In genomic region chr7:121137580-121137979, GRCh38 we compare ENCODE assay signal across 14 cellular contexts.
A peak's percentile ranks its signal among the peaks of the same experiment; 100 is the strongest.
DNase-seq lines count a peak whose midpoint lies in the region; ATAC-seq and TF ChIP-seq lines count a peak whose summit lies in the region.
"Had no signal": no experiment of that assay in that cellular context is flagged by ENCODE, and none has a peak within 500 bp of the region (broad histone marks: within the 10 kb centered on the region; RNA-seq: fewer than 3 reads in every experiment).

No MANE protein-coding gene starts in this region.

- no peaks in the 10 kb centered on the region for H3K79me2 ChIP-seq in OCI-LY7 (ENCODE audit: insufficient read depth, low read depth, low read length)

- ATAC-seq in activated CD8-positive, alpha-beta memory T cell treated with anti-CD3 and anti-CD28 coated beads, Interleukin-2, amount 10 ng/mL, durations not matched to agents 7 days and 5 days = no peak
- no peak for ATAC-seq in activated naive CD4-positive, alpha-beta T cell treated with anti-CD3 and anti-CD28 coated beads, Interleukin-2, amount 50 U/mL, for 72 hours
- ATAC-seq: A549 had no signal

- 87 to 96% (median 93%) methylated on average over 2 of the region's 2 CpGs for WGBS in spleen, 5 donors

- H3K9me3 Mint-ChIP-seq in activated CD8-positive, alpha-beta memory T cell treated with anti-CD3 and anti-CD28 coated beads, Interleukin-2, amount 10 ng/mL, durations not matched to agents 7 days and 5 days (ENCODE audit: low read depth) = no peaks in the 10 kb centered on the region
- H3K9me3 Mint-ChIP-seq in IgD-negative memory B cell = no peaks in the 10 kb centered on the region
- no peaks in the 10 kb centered on the region for H3K9me3 Mint-ChIP-seq in activated naive CD4-positive, alpha-beta T cell treated with anti-CD3 and anti-CD28 coated beads, Interleukin-2, amount 50 U/mL, for 72 hours
- H3K9me3 Mint-ChIP-seq: CD4-positive, alpha-beta memory T cell had no signal

- H3K27me3 ChIP-seq in spleen (replicated peaks in 1 of 7) = no peaks in the 10 kb centered on the region
- H3K27me3 ChIP-seq: BLaER1, Peyer's patch had no signal

- CTCF ChIA-PET in activated CD8-positive, alpha-beta memory T cell treated with anti-CD3 and anti-CD28 coated beads, Interleukin-2, amount 10 ng/mL, durations not matched to agents 7 days and 5 days (lab: Charles Lee) = interaction anchor here (0.8 to 2.2 kb wide), 2 partner anchors 29 to 411 kb away, joined by 3 to 5 read pairs; no protein-coding TSS in a partner anchor
- CTCF ChIA-PET in OCI-LY7 (lab: Charles Lee; ENCODE audit: unreplicated experiment) = no interaction called here

- no peak overlapping the region for H3K27ac Mint-ChIP-seq in activated CD8-positive, alpha-beta memory T cell treated with anti-CD3 and anti-CD28 coated beads, Interleukin-2, amount 10 ng/mL, durations not matched to agents 7 days and 5 days
- no peak overlapping the region for H3K27ac Mint-ChIP-seq in IgD-negative memory B cell
- H3K27ac Mint-ChIP-seq in activated naive CD4-positive, alpha-beta T cell treated with anti-CD3 and anti-CD28 coated beads, Interleukin-2, amount 50 U/mL, for 72 hours = no peak overlapping the region

- H3K36me3 ChIP-seq in OCI-LY7 (ENCODE audit: insufficient read depth, low read length) = no peaks in the 10 kb centered on the region
- peaks cover 0 to 7% (median 0%) of the 10 kb centered on the region in 6 donors for H3K36me3 ChIP-seq in spleen
- H3K36me3 ChIP-seq: BLaER1, Peyer's patch had no signal

- H3K4me3 Mint-ChIP-seq in activated CD8-positive, alpha-beta memory T cell treated with anti-CD3 and anti-CD28 coated beads, Interleukin-2, amount 10 ng/mL, durations not matched to agents 7 days and 5 days = peak overlapping the region; percentile 73
- H3K4me3 Mint-ChIP-seq in IgD-negative memory B cell = peak overlapping the region; percentile 82 to 99 (median 94)

- no peak for TF ChIP-seq POLR2A in spleen (IDR thresholded peaks at IDR 0.05)

- peak overlapping the region; percentile 63 for H3K4me3 ChIP-seq in OCI-LY7 (ENCODE audit: low read depth, low read length, poor library complexity, severe bottlenecking)
- H3K4me3 ChIP-seq in spleen = peak overlapping the region in 5 of 8 donors; percentile 0 to 61 (median 13)
- H3K4me3 ChIP-seq: A549, BLaER1 had no signal

- no peaks in the 10 kb centered on the region for H3K36me3 Mint-ChIP-seq in activated CD8-positive, alpha-beta memory T cell treated with anti-CD3 and anti-CD28 coated beads, Interleukin-2, amount 10 ng/mL, durations not matched to agents 7 days and 5 days
- H3K36me3 Mint-ChIP-seq in IgD-negative memory B cell = peaks cover 8% of the 10 kb centered on the region
- H3K36me3 Mint-ChIP-seq in activated naive CD4-positive, alpha-beta T cell treated with anti-CD3 and anti-CD28 coated beads, Interleukin-2, amount 50 U/mL, for 72 hours = no peaks in the 10 kb centered on the region
- H3K36me3 Mint-ChIP-seq: CD4-positive, alpha-beta memory T cell had no signal

- no peaks in the 10 kb centered on the region for H3K9me2 ChIP-seq in OCI-LY7 (ENCODE audit: insufficient read depth, low read length)

- no peak for DNase-seq in activated CD8-positive, alpha-beta memory T cell treated with anti-CD3 and anti-CD28 coated beads, Interleukin-2, amount 10 ng/mL, durations not matched to agents 7 days and 5 days
- DNase-seq in activated CD8-positive, alpha-beta memory T cell treated with anti-CD3 and anti-CD28 coated beads, Interleukin-2, amount 50 U/mL, for 4 hours = no peak
- DNase-seq in OCI-LY7 (ENCODE audit: low spot score) (no peak), spleen (no peak), KG1 (lab: John Stamatoyannopoulos, UW) (no peak), NCI-H345 (lab: John Stamatoyannopoulos, UW) (no peak)
- no peak for DNase-seq in activated naive CD4-positive, alpha-beta T cell treated with anti-CD3 and anti-CD28 coated beads, Interleukin-2, amount 50 U/mL, for 72 hours (ENCODE audit: low spot score in 2 of 2)
- DNase-seq: CD4-positive, alpha-beta memory T cell; NCI-H1694; NCI-H2227 treated with DMSO at 0.1 percent for 48 hours had no signal

- H3K4me1 ChIP-seq in OCI-LY7 (ENCODE audit: insufficient read depth, low read length, poor library complexity, severe bottlenecking) (peaks cover 28% of the 10 kb centered on the region), spleen (peaks cover 0 to 25% (median 0%) of the 10 kb centered on the region in 6 donors)
- H3K4me1 ChIP-seq: A549, Peyer's patch had no signal

- peaks cover 12% of the 10 kb centered on the region for H3K4me1 Mint-ChIP-seq in activated CD8-positive, alpha-beta memory T cell treated with anti-CD3 and anti-CD28 coated beads, Interleukin-2, amount 10 ng/mL, durations not matched to agents 7 days and 5 days
- peaks cover 21 to 26% (median 25%) of the 10 kb centered on the region in 3 donors for H3K4me1 Mint-ChIP-seq in IgD-negative memory B cell

- H2AFZ ChIP-seq in OCI-LY7 (ENCODE audit: low read length) = peak overlapping the region; percentile 99

- H3K4me2 ChIP-seq in OCI-LY7 (ENCODE audit: low read length) = peak overlapping the region; percentile 95

- BruUV-seq in OCI-LY7 (replicated peaks; lab: Mats Ljungman, UMichigan) = no TSS peak

- TF ChIP-seq CTCF in OCI-LY7 (conservative IDR thresholded peaks at IDR 0.05; ENCODE audit: low read length) = no peak
- no peak for TF ChIP-seq CTCF in spleen (IDR thresholded peaks at IDR 0.05 in 8 of 11, conservative IDR thresholded peaks at IDR 0.05 in 3 of 11)

- H3K27me3 Mint-ChIP-seq in activated CD8-positive, alpha-beta memory T cell treated with anti-CD3 and anti-CD28 coated beads, Interleukin-2, amount 10 ng/mL, durations not matched to agents 7 days and 5 days = peaks cover 31% of the 10 kb centered on the region
- H3K27me3 Mint-ChIP-seq in IgD-negative memory B cell = no peaks in the 10 kb centered on the region

- H4K20me1 ChIP-seq in OCI-LY7 (ENCODE audit: insufficient read depth, low read length) = no peaks in the 10 kb centered on the region
- H4K20me1 ChIP-seq: BLaER1 had no signal

- H3K27ac ChIP-seq in OCI-LY7 (ENCODE audit: low read depth, low read length, poor library complexity, severe bottlenecking) (no peak overlapping the region), spleen (peak overlapping the region in 5 of 8 donors; percentile 65 to 73 (median 70))
- H3K27ac ChIP-seq: A549, BLaER1 had no signal

- H3K9me3 ChIP-seq in OCI-LY7 (ENCODE audit: low read length) (no peaks in the 10 kb centered on the region), spleen (no peaks in the 10 kb centered on the region)
- H3K9me3 ChIP-seq: A549, BLaER1, Peyer's patch had no signal

- POLR2A ChIA-PET in OCI-LY7 (lab: Charles Lee) = interaction anchor here (0.6 to 1.9 kb wide), 5 partner anchors 9 to 108 kb away, joined by 3 to 8 read pairs (median 4); no protein-coding TSS in a partner anchor

- intact Hi-C loops in OCI-LY7 (cut with micrococcal nuclease; ENCODE audit: unreplicated experiment) (loop anchor here (5.0 kb wide), 1 partner anchor 110 kb away; no protein-coding TSS in a partner anchor), spleen (cut with DNase I; ENCODE audit: low total_unique reads) (no loop called here)
